20 cellular contexts compared by ENCODE assay signal in genomic region chr14:104405566-104406226, GRCh38.
DNase-seq lines count a peak whose midpoint lies in the region; TF ChIP-seq lines count a peak whose summit lies in the region.
"Had no signal": no experiment of that assay in that cellular context is flagged by ENCODE, and none has a peak within 500 bp of the region (broad histone marks: within the 10 kb centered on the region; RNA-seq: fewer than 3 reads in every experiment).

No MANE protein-coding gene starts in this region.

- DNase-seq in H7 (peak; percentile 9), esophagus muscularis mucosa (ENCODE audit: extremely low spot score) (peak; percentile 57), osteocyte (ENCODE audit: extremely low spot score, unreplicated experiment) (peak; percentile 75), NCI-H2196 treated with DMSO at 0.1 percent for 48 hours (lab: John Stamatoyannopoulos, UW; ENCODE audit: unreplicated experiment) (no peak), NCI-H187 treated with DMSO at 0.1 percent for 48 hours (lab: John Stamatoyannopoulos, UW) (no peak)
- DNase-seq in activated CD4-positive, alpha-beta T cell treated with anti-CD3 and anti-CD28 coated beads for 4 hours = no peak
- DNase-seq: CD4-positive, alpha-beta T cell; COR-L47; DMS79; KBM-7; NCI-H1092 treated with DMSO at 0.1 percent for 48 hours; NCI-H146; NCI-H2029 treated with DMSO at 0.1 percent for 48 hours; NCI-H524 treated with DMSO at 0.1 percent for 48 hours had no signal

- H3K36me3 ChIP-seq in BLaER1 (no peaks in the 10 kb centered on the region), H7 (replicated peaks; ENCODE audit: control insufficient read depth, insufficient read depth, low read length) (no peaks in the 10 kb centered on the region), esophagus muscularis mucosa (no peaks in the 10 kb centered on the region)
- H3K36me3 ChIP-seq: HAP-1, Peyer's patch had no signal

- H3K27ac ChIP-seq in BLaER1 (no peak overlapping the region), esophagus muscularis mucosa (replicated peaks in 1 of 4) (no peak overlapping the region)
- H3K27ac ChIP-seq: A549, HL-60, Peyer's patch had no signal

- H3K27me3 ChIP-seq in BLaER1 (no peaks in the 10 kb centered on the region), H7 (ENCODE audit: control insufficient read depth, insufficient read depth, low read length) (no peaks in the 10 kb centered on the region), esophagus muscularis mucosa (peaks cover 0 to 20% (median 0%) of the 10 kb centered on the region in 4 donors)
- H3K27me3 ChIP-seq: Peyer's patch had no signal

- 65% methylated on average over 7 of the region's 7 CpGs for WGBS in esophagus muscularis mucosa

- no peak overlapping the region for H3K9ac ChIP-seq in BLaER1

- H3K36me3 Mint-ChIP-seq in osteocyte (ENCODE audit: unreplicated experiment) = no peaks in the 10 kb centered on the region

- peak overlapping the region; percentile 39 for H3K4me2 ChIP-seq in BLaER1
- H3K4me2 ChIP-seq: A549 had no signal

- H3K4me3 ChIP-seq in BLaER1 (no peak overlapping the region), H7 (ENCODE audit: insufficient read depth, low read depth, low read length) (no peak overlapping the region), esophagus muscularis mucosa (no peak overlapping the region)
- H3K4me3 ChIP-seq: A549, HAP-1, Peyer's patch had no signal

- H4K20me1 ChIP-seq in BLaER1 = no peaks in the 10 kb centered on the region

- TF ChIP-seq EP300 in esophagus muscularis mucosa (IDR thresholded peaks at IDR 0.05) = no peak

- H3K4me1 Mint-ChIP-seq in osteocyte (ENCODE audit: unreplicated experiment) = no peaks in the 10 kb centered on the region

- TF ChIP-seq CTCF in esophagus muscularis mucosa (IDR thresholded peaks at IDR 0.05) (no peak), osteocyte (IDR thresholded peaks at IDR 0.05) (no peak)

- no peaks in the 10 kb centered on the region for H3K27me3 Mint-ChIP-seq in osteocyte (ENCODE audit: unreplicated experiment)
- H3K27me3 Mint-ChIP-seq: CD4-positive, alpha-beta T cell had no signal

- no peak for TF ChIP-seq POLR2A in esophagus muscularis mucosa (IDR thresholded peaks at IDR 0.05; ENCODE audit: low read depth)

- intact Hi-C loops in esophagus muscularis mucosa (cut with DNase I) = no loop called here

- peaks cover 60% of the 10 kb centered on the region for H3K4me1 ChIP-seq in BLaER1
- H3K4me1 ChIP-seq in esophagus muscularis mucosa = no peaks in the 10 kb centered on the region
- H3K4me1 ChIP-seq: A549, HAP-1, Peyer's patch had no signal

- H3K9me3 Mint-ChIP-seq in osteocyte (ENCODE audit: unreplicated experiment) = peaks cover 14% of the 10 kb centered on the region

- H3K9me3 ChIP-seq in BLaER1 (peaks cover 18% of the 10 kb centered on the region), esophagus muscularis mucosa (peaks cover 0 to 16% (median 13%) of the 10 kb centered on the region in 4 donors)

- no peak overlapping the region for H3K27ac Mint-ChIP-seq in osteocyte (ENCODE audit: unreplicated experiment)
- H3K27ac Mint-ChIP-seq: B cell; CD4-positive, alpha-beta T cell had no signal

- no peak overlapping the region for H3K4me3 Mint-ChIP-seq in osteocyte (ENCODE audit: unreplicated experiment)
- H3K4me3 Mint-ChIP-seq: B cell; CD4-positive, alpha-beta T cell had no signal

Comparison
In these comparisons a context has a peak if more than half of its experiments do, and no peak if none do; other contexts are left out.
1. DNase-seq: peak in H7 (single experiment), esophagus muscularis mucosa (single experiment) and osteocyte (single experiment); none in NCI-H2196 treated with DMSO at 0.1 percent for 48 hours (single experiment), activated CD4-positive, alpha-beta T cell treated with anti-CD3 and anti-CD28 coated beads for 4 hours (0 of 2) and NCI-H187 treated with DMSO at 0.1 percent for 48 hours (single experiment).